In genomic region chr4:92455956-92456355, GRCh38 we compare ENCODE assay signal across 18 cellular contexts.
"Had no signal": no experiment of that assay in that cellular context is flagged by ENCODE, and none has a peak within 500 bp of the region (broad histone marks: within the 10 kb centered on the region; RNA-seq: fewer than 3 reads in every experiment).

No MANE protein-coding gene starts in this region.

- H3K27ac ChIP-seq: RWPE1 had no signal

- DNase-seq: KBM-7, MM.1S, NCI-H1092 treated with DMSO at 0.1 percent for 48 hours, NCI-H1417 treated with DMSO at 0.1 percent for 48 hours, NCI-H146, NCI-H1694 treated with DMSO at 0.1 percent for 48 hours, NCI-H1930, NCI-H2081, NCI-H2107, NCI-H2227 treated with DMSO at 0.1 percent for 48 hours, NCI-H524, NCI-H526 treated with DMSO at 0.1 percent for 48 hours, NCI-H774, SHP77, T-helper 1 cell had no signal

- ATAC-seq: Panc1, SK-N-SH treated with all-trans-retinoic acid at 6 μM for 48 hours had no signal
